12 cellular contexts compared by ENCODE assay signal in the genomic region with DNA sequence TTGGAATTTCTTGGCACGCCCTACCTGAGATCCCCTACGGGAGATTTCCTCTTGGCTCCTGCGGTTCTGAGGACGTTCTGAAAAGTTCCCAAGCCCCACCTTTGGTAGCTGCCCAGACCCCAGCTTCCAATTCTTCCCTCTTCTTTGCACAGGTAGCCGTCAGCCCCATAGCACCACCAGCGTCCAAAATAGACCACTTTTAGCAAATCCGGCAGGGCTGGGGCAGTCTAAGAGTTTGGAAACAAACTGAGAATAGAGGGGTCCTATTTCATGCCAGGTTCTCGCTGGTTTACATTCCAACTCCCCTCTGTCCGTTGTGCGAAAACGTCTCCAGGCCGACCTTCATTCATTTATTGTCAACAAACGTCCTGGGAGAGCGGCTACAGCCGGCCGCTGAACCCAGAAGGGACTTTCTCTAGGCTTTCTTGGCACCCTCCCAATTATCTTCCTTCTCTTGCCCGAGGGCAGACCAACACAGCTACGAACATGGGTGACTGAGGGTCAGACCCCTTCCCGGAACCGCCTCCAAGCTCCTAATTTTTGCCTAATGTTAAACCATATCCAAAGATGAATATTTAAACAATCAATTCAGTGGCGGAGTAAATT. TPM values are rescaled to one million over a fixed set of nuclear protein-coding genes. Genes with fewer than 3 reads are reported as not detected.
"Had no signal": no experiment of that assay in that cellular context is flagged by ENCODE, and none has a peak within 500 bp of the region (broad histone marks: within the 10 kb centered on the region; RNA-seq: fewer than 3 reads in every experiment).

No MANE protein-coding gene starts in this region.

RNA-seq across cellular contexts. Expression of gene FOXD4L3, which starts 3.1 kb away (rescaled TPM):
- total RNA-seq: natural killer cell treated with Interleukin-12 subunit alpha and Interleukin-12 subunit beta and Interleukin-15 and Interleukin-18, amount 100 ng/mL, for 72 hours; neural crest cell; osteocyte; psoas muscle; renal cortical epithelial cell; testis; transverse colon; upper lobe of right lung; urinary bladder; uterus had no signal
- polyA plus RNA-seq: naive thymus-derived CD8-positive, alpha-beta T cell; smooth muscle cell; urinary bladder had no signal

RNA-seq across cellular contexts. Expression of gene PGM5, which starts 50.6 kb away (rescaled TPM):
- total RNA-seq: naive thymus-derived CD8-positive, alpha-beta T cell; natural killer cell treated with Interleukin-12 subunit alpha and Interleukin-12 subunit beta and Interleukin-15 and Interleukin-18, amount 100 ng/mL, for 72 hours; osteocyte had no signal
- polyA plus RNA-seq: naive thymus-derived CD8-positive, alpha-beta T cell had no signal
